In the genomic region with DNA sequence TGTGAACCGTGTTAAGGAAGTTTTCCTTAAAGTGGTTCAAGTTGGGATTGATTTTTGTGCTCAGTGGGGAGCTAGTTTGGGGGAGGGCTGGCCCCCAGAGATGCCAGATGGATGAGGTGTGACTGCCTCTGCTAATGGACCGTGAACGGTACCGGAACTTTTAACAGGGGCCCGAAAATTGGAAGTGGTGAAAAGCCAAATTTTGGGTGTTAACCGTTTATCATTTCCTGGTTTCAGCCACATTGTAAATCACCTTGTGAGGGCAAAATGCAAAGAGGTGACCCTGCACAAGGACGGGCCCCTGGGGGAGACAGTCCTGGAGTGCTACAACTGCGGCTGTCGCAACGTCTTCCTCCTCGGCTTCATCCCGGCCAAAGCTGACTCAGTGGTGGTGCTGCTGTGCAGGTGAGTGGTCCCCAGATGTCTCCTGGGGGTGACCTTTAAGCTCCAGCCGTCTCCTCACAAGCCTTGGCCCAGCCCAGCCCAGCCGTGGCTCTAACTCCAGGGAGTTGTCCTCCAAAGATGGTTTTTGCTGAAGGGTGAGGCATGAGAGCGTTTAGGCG, we compare ENCODE assay signal across 1 cellular context.
TF ChIP-seq lines count a peak whose summit lies in the region.

No MANE protein-coding gene starts in this region.

TF ChIP-seq in GM12878, 131 proteins besides CTCF, POLR2A, EP300 and RAD21:
- TF ChIP-seq MEF2A (IDR thresholded peaks at IDR 0.05; ENCODE audit: insufficient read depth, low read depth, low read length) (no peak), IKZF2 (IDR thresholded peaks at IDR 0.05) (peak; percentile 50 to 71; a peak in 3 of 4 replicates), CREM (IDR thresholded peaks at IDR 0.05; ENCODE audit: low read depth) (peak; percentile 31; the same call in 1 of the 2 replicates), MEF2B (IDR thresholded peaks at IDR 0.05; ENCODE audit: partially characterized antibody, poor library complexity, severe bottlenecking) (peak; percentile 25), POU2F2 (IDR thresholded peaks at IDR 0.05; ENCODE audit: borderline replicate concordance, low read depth, low read length) (peak; percentile 27; the same call in 1 of the 3 replicates), DPF2 (IDR thresholded peaks at IDR 0.05) (peak; percentile 86), RUNX3 (IDR thresholded peaks at IDR 0.05; ENCODE audit: low read length) (peak; percentile 90), MTA2 (IDR thresholded peaks at IDR 0.05; ENCODE audit: low read depth) (peak; percentile 75), TAF1 (IDR thresholded peaks at IDR 0.05; ENCODE audit: borderline replicate concordance, low read depth, low read length) (no peak), BHLHE40 (IDR thresholded peaks at IDR 0.05; ENCODE audit: borderline replicate concordance in 1 of 2, low read depth in 2 of 2, low read length in 1 of 2) (peak; percentile 51 to 55; a peak in 3 of 4 replicates), CBFB (IDR thresholded peaks at IDR 0.05; ENCODE audit: low read depth) (peak; percentile 45; the same call in 1 of the 2 replicates), BMI1 (IDR thresholded peaks at IDR 0.05; ENCODE audit: borderline replicate concordance) (peak; percentile 15; the same call in 1 of the 2 replicates), GATAD2B (conservative IDR thresholded peaks at IDR 0.05; ENCODE audit: low read depth) (peak; percentile 36; the same call in 1 of the 2 replicates), STAT3 (IDR thresholded peaks at IDR 0.05; ENCODE audit: low read depth, low read length) (no peak), PAX5 (IDR thresholded peaks at IDR 0.05; ENCODE audit: borderline replicate concordance, low read depth, low read length) (peak; percentile 77; the same call in 1 of the 2 replicates), TCF3 (IDR thresholded peaks at IDR 0.05; ENCODE audit: borderline replicate concordance, insufficient read depth, low read depth, low read length) (no peak), MTA3 (IDR thresholded peaks at IDR 0.05; ENCODE audit: borderline replicate concordance, low read length) (0 out of 2 replicates have a peak, but pooled peaks have one; percentile 55), PAX8 (IDR thresholded peaks at IDR 0.05) (no peak), NFIC (IDR thresholded peaks at IDR 0.05; ENCODE audit: low read depth, low read length) (no peak), ETV6 (conservative IDR thresholded peaks at IDR 0.05 in 1 of 2, IDR thresholded peaks at IDR 0.05 in 1 of 2; ENCODE audit: borderline replicate concordance in 1 of 2, low read depth in 1 of 2) (peak in 1 of 2 experiments; percentile 49; a peak in 1 of 4 replicates), NR2F1 (conservative IDR thresholded peaks at IDR 0.05) (peak; percentile 83; the same call in 1 of the 2 replicates), BCL11A (IDR thresholded peaks at IDR 0.05; ENCODE audit: low read depth, low read length) (peak; percentile 37; the same call in 1 of the 2 replicates), ZNF24 (IDR thresholded peaks at IDR 0.05) (no peak), IKZF1 (conservative IDR thresholded peaks at IDR 0.05) (peak; percentile 84), PML (IDR thresholded peaks at IDR 0.05; ENCODE audit: low read length) (no peak), KAT2A (conservative IDR thresholded peaks at IDR 0.05; ENCODE audit: control insufficient read depth, low read depth, low read length) (no peak), SP1 (IDR thresholded peaks at IDR 0.05; ENCODE audit: low read depth, low read length) (no peak), GABPA (IDR thresholded peaks at IDR 0.05; ENCODE audit: low read depth) (no peak), MXI1 (IDR thresholded peaks at IDR 0.05; ENCODE audit: low read depth, low read length) (no peak)
- TF ChIP-seq, protein P1, sequence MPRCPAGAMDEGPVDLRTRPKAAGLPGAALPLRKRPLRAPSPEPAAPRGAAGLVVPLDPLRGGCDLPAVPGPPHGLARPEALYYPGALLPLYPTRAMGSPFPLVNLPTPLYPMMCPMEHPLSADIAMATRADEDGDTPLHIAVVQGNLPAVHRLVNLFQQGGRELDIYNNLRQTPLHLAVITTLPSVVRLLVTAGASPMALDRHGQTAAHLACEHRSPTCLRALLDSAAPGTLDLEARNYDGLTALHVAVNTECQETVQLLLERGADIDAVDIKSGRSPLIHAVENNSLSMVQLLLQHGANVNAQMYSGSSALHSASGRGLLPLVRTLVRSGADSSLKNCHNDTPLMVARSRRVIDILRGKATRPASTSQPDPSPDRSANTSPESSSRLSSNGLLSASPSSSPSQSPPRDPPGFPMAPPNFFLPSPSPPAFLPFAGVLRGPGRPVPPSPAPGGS (IDR thresholded peaks at IDR 0.05; ENCODE audit: borderline replicate concordance, insufficient read depth, low read depth, low read length, poor library complexity, severe bottlenecking), result no peak
- TF ChIP-seq, protein P2, sequence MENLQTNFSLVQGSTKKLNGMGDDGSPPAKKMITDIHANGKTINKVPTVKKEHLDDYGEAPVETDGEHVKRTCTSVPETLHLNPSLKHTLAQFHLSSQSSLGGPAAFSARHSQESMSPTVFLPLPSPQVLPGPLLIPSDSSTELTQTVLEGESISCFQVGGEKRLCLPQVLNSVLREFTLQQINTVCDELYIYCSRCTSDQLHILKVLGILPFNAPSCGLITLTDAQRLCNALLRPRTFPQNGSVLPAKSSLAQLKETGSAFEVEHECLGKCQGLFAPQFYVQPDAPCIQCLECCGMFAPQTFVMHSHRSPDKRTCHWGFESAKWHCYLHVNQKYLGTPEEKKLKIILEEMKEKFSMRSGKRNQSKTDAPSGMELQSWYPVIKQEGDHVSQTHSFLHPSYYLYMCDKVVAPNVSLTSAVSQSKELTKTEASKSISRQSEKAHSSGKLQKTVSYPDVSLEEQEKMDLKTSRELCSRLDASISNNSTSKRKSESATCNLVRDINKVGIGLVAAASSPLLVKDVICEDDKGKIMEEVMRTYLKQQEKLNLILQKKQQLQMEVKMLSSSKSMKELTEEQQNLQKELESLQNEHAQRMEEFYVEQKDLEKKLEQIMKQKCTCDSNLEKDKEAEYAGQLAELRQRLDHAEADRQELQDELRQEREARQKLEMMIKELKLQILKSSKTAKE (IDR thresholded peaks at IDR 0.05; ENCODE audit: low read depth, poor library complexity, severe bottlenecking), result peak; percentile 70
- TF ChIP-seq, protein P3, sequence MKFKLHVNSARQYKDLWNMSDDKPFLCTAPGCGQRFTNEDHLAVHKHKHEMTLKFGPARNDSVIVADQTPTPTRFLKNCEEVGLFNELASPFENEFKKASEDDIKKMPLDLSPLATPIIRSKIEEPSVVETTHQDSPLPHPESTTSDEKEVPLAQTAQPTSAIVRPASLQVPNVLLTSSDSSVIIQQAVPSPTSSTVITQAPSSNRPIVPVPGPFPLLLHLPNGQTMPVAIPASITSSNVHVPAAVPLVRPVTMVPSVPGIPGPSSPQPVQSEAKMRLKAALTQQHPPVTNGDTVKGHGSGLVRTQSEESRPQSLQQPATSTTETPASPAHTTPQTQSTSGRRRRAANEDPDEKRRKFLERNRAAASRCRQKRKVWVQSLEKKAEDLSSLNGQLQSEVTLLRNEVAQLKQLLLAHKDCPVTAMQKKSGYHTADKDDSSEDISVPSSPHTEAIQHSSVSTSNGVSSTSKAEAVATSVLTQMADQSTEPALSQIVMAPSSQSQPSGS (IDR thresholded peaks at IDR 0.05; ENCODE audit: low read length), result peak; percentile 22; the same call in 1 of the 2 replicates
- TF ChIP-seq, protein P4, sequence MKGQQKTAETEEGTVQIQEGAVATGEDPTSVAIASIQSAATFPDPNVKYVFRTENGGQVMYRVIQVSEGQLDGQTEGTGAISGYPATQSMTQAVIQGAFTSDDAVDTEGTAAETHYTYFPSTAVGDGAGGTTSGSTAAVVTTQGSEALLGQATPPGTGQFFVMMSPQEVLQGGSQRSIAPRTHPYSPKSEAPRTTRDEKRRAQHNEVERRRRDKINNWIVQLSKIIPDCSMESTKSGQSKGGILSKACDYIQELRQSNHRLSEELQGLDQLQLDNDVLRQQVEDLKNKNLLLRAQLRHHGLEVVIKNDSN (IDR thresholded peaks at IDR 0.05; ENCODE audit: borderline replicate concordance, extremely low read length, insufficient read depth, low read depth, low read length), result no peak
- TF ChIP-seq, protein P5, sequence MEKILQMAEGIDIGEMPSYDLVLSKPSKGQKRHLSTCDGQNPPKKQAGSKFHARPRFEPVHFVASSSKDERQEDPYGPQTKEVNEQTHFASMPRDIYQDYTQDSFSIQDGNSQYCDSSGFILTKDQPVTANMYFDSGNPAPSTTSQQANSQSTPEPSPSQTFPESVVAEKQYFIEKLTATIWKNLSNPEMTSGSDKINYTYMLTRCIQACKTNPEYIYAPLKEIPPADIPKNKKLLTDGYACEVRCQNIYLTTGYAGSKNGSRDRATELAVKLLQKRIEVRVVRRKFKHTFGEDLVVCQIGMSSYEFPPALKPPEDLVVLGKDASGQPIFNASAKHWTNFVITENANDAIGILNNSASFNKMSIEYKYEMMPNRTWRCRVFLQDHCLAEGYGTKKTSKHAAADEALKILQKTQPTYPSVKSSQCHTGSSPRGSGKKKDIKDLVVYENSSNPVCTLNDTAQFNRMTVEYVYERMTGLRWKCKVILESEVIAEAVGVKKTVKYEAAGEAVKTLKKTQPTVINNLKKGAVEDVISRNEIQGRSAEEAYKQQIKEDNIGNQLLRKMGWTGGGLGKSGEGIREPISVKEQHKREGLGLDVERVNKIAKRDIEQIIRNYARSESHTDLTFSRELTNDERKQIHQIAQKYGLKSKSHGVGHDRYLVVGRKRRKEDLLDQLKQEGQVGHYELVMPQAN (conservative IDR thresholded peaks at IDR 0.05), result 0 out of 2 replicates have a peak, but pooled peaks have one; percentile 11
